ENCODE assay signal across 22 cellular contexts in genomic region chr6:37974381-37974780, GRCh38.
DNase-seq lines count a peak whose midpoint lies in the region; ATAC-seq and TF ChIP-seq lines count a peak whose summit lies in the region.
"Had no signal": no experiment of that assay in that cellular context is flagged by ENCODE, and none has a peak within 500 bp of the region (broad histone marks: within the 10 kb centered on the region; RNA-seq: fewer than 3 reads in every experiment).

No MANE protein-coding gene starts in this region.

- H3K4me2 ChIP-seq in BLaER1 = no peak overlapping the region
- H3K4me2 ChIP-seq: A549, GM23338 had no signal

- no peaks in the 10 kb centered on the region for H3K27me3 Mint-ChIP-seq in endodermal cell (ENCODE audit: insufficient read depth)
- H3K27me3 Mint-ChIP-seq: CD4-positive, alpha-beta memory T cell had no signal

- H3K4me3 Mint-ChIP-seq in endodermal cell = no peak overlapping the region
- H3K4me3 Mint-ChIP-seq: GM23338, H9, HFFc6 had no signal

- 95 to 100% methylated on average over 3 to 4 of the region's 4 CpGs for WGBS in endodermal cell (ENCODE audit: insufficient coverage in 1 of 2, insufficient read length in 1 of 2), 2 experiments

- H3K36me3 Mint-ChIP-seq in endodermal cell (ENCODE audit: low read depth) = peaks cover 28% of the 10 kb centered on the region

- H3K9ac ChIP-seq in BLaER1 (no peak overlapping the region), SK-N-MC (ENCODE audit: insufficient read length) (no peak overlapping the region), endodermal cell (ENCODE audit: extremely low read depth, low read length, poor library complexity, severe bottlenecking) (no peak overlapping the region)

- H3K36me3 ChIP-seq in BLaER1 (peaks cover 18% of the 10 kb centered on the region), SK-N-MC (ENCODE audit: insufficient read depth, low read length) (peaks cover 20% of the 10 kb centered on the region), endodermal cell (ENCODE audit: control insufficient read depth, insufficient read depth, low read length) (no peaks in the 10 kb centered on the region), uterus (no peaks in the 10 kb centered on the region)
- H3K36me3 ChIP-seq: BE2C had no signal

- DNase-seq in SK-N-MC (ENCODE audit: low read depth, low spot score) = no peak
- no peak for DNase-seq in endodermal cell
- no peak for DNase-seq in cardiac septum (ENCODE audit: low spot score)
- DNase-seq in uterus = no peak
- DNase-seq: 8988T; ACHN; AML-193; BE2C; C1 segment of cervical spinal cord; Calu3; CD4-positive, alpha-beta memory T cell; COR-L47; DMS53; DMS79 treated with DMSO at 0.1 percent for 48 hours; GF-D8; H9; HFFc6 had no signal

- intact Hi-C loops in cardiac septum (cut with DNase I) = no loop called here
- intact Hi-C loops in uterus (cut with DNase I; ENCODE audit: low total_unique reads) = no loop called here

- H4K20me1 ChIP-seq in BLaER1 = peaks cover 53% of the 10 kb centered on the region

- H3K9me3 ChIP-seq in BLaER1 = peaks cover 67% of the 10 kb centered on the region
- peaks cover 7% of the 10 kb centered on the region for H3K9me3 ChIP-seq in SK-N-MC (ENCODE audit: low read depth, low read length)
- peaks cover 24% of the 10 kb centered on the region for H3K9me3 ChIP-seq in endodermal cell (ENCODE audit: control insufficient read depth, low read length)
- H3K9me3 ChIP-seq in uterus = no peaks in the 10 kb centered on the region
- H3K9me3 ChIP-seq: BE2C had no signal

- H3K27me3 ChIP-seq in BLaER1 (no peaks in the 10 kb centered on the region), endodermal cell (ENCODE audit: control insufficient read depth, insufficient read depth, low read length, poor library complexity, severe bottlenecking) (no peaks in the 10 kb centered on the region), uterus (no peaks in the 10 kb centered on the region)
- H3K27me3 ChIP-seq: BE2C had no signal

- H3K27ac Mint-ChIP-seq in endodermal cell = no peak overlapping the region
- H3K27ac Mint-ChIP-seq: CD4-positive, alpha-beta memory T cell; GM23338; H9; HFFc6 had no signal

- TF ChIP-seq POLR2A in uterus (IDR thresholded peaks at IDR 0.05) = no peak

- H3K4me1 Mint-ChIP-seq in endodermal cell = peaks cover 8% of the 10 kb centered on the region

- H3K27ac ChIP-seq in BLaER1 = no peak overlapping the region
- H3K27ac ChIP-seq in SK-N-MC = peak overlapping the region; percentile 100
- H3K27ac ChIP-seq in endodermal cell (ENCODE audit: low read depth, low read length) = no peak overlapping the region
- no peak overlapping the region for H3K27ac ChIP-seq in uterus

- H3K4me3 ChIP-seq in BLaER1 (0 out of 2 replicates have a peak overlapping the region, but pooled peaks have one; percentile 2), SK-N-MC (no peak overlapping the region), endodermal cell (ENCODE audit: low read length) (peak overlapping the region; percentile 12), uterus (no peak overlapping the region)
- H3K4me3 ChIP-seq: A549, GM23338 had no signal

- no peak for TF ChIP-seq CTCF in endodermal cell (conservative IDR thresholded peaks at IDR 0.05)
- TF ChIP-seq CTCF in uterus (IDR thresholded peaks at IDR 0.05) = no peak

- peaks cover 23% of the 10 kb centered on the region for H3K9me3 Mint-ChIP-seq in endodermal cell

- no peak for ATAC-seq in HG03095 (IDR thresholded peaks at IDR 0.05; ENCODE audit: unreplicated experiment)
- ATAC-seq: A549, GM23338, HCT116 had no signal

- H3K4me1 ChIP-seq in BLaER1 (peaks cover 12% of the 10 kb centered on the region), endodermal cell (ENCODE audit: control insufficient read depth, insufficient read depth, low read length) (peaks cover under 1% of the 10 kb centered on the region), uterus (no peaks in the 10 kb centered on the region)
- H3K4me1 ChIP-seq: A549, BE2C had no signal

Comparison
In these comparisons a context has a peak if more than half of its experiments do, and no peak if none do; other contexts are left out.
1. H3K4me3 ChIP-seq: peak in BLaER1 (single experiment) and endodermal cell (single experiment); none in SK-N-MC (single experiment) and uterus (0 of 2).